15 cellular contexts compared by ENCODE assay signal in genomic region chr2:96137611-96138129, GRCh38. TPM values are rescaled to one million over a fixed set of nuclear protein-coding genes. Genes with fewer than 3 reads are reported as not detected.
"Had no signal": no experiment of that assay in that cellular context is flagged by ENCODE, and none has a peak within 500 bp of the region (broad histone marks: within the 10 kb centered on the region; RNA-seq: fewer than 3 reads in every experiment).

No MANE protein-coding gene starts in this region.

- H3K27ac ChIP-seq: dorsolateral prefrontal cortex, esophagus muscularis mucosa, left lung, ovary, tibial artery had no signal

- H3K27me3 Mint-ChIP-seq: activated naive CD8-positive, alpha-beta T cell; memory B cell had no signal

- DNase-seq: activated CD4-positive, alpha-beta T cell treated with anti-CD3 and anti-CD28 coated beads, Interleukin-2, amount 50 U/mL, for 1 hour; activated gamma-delta T cell; anterior cingulate cortex; dorsolateral prefrontal cortex; hypothalamus; ovary; stimulated activated CD4-positive, alpha-beta T cell treated with anti-CD3 and anti-CD28 coated beads, Interleukin-15, amount 100 ng/mL, for 24 hours; stimulated activated CD4-positive, alpha-beta T cell treated with anti-CD3 and anti-CD28 coated beads, Interleukin-4, amount 100 ng/mL, for 24 hours; T-helper 2 cell; tibial artery had no signal

- H3K9me3 ChIP-seq: esophagus muscularis mucosa, left lung, ovary, tibial artery had no signal

- H3K36me3 ChIP-seq: esophagus muscularis mucosa, left lung, ovary, tibial artery had no signal

- H3K4me3 Mint-ChIP-seq: activated naive CD8-positive, alpha-beta T cell; memory B cell had no signal

- H3K4me1 ChIP-seq: esophagus muscularis mucosa, tibial artery had no signal

- H3K36me3 Mint-ChIP-seq: activated naive CD8-positive, alpha-beta T cell; memory B cell had no signal

- H3K9me3 Mint-ChIP-seq: memory B cell had no signal

- H3K27ac Mint-ChIP-seq: activated naive CD8-positive, alpha-beta T cell; memory B cell had no signal

- H3K27me3 ChIP-seq: dorsolateral prefrontal cortex, ovary had no signal

- H3K4me3 ChIP-seq: dorsolateral prefrontal cortex, esophagus muscularis mucosa, left lung, ovary, tibial artery had no signal

RNA-seq across cellular contexts. Expression of gene ASTL, which starts 0.6 kb away (rescaled TPM):
- total RNA-seq: esophagus muscularis mucosa, fibroblast of villous mesenchyme, left lung had no signal

RNA-seq across cellular contexts. Expression of gene ADRA2B, which starts 21.3 kb away (rescaled TPM):
- total RNA-seq: fibroblast of villous mesenchyme had no signal
